In genomic region chr3:156601497-156601896, GRCh38 we compare ENCODE assay signal across 14 cellular contexts.
"Had no signal": no experiment of that assay in that cellular context is flagged by ENCODE, and none has a peak within 500 bp of the region (broad histone marks: within the 10 kb centered on the region; RNA-seq: fewer than 3 reads in every experiment).

No MANE protein-coding gene starts in this region.

- H3K27ac ChIP-seq: dorsolateral prefrontal cortex, heart left ventricle, right atrium auricular region, skin epidermis had no signal

- H3K4me3 ChIP-seq: dorsolateral prefrontal cortex, heart left ventricle, right atrium auricular region, sigmoid colon, skin epidermis had no signal

- H3K9me3 ChIP-seq: heart left ventricle, right atrium auricular region, sigmoid colon had no signal

- DNase-seq: cortex of kidney; dorsolateral prefrontal cortex; effector CD8-positive, alpha-beta T cell; heart left ventricle; hippocampal formation; left colon; posterior cingulate gyrus; sigmoid colon; stimulated activated CD4-positive, alpha-beta T cell treated with anti-CD3 and anti-CD28 coated beads, Interleukin-12 subunit alpha, Interleukin-12 subunit beta, amount 100 ng/mL, for 4 hours; stimulated activated naive CD4-positive, alpha-beta T cell treated with Interleukin-2 at 50 U/mL for 16 hours; trophoblast cell had no signal

- ATAC-seq: esophagus mucosa, heart left ventricle, left colon had no signal

- H3K36me3 ChIP-seq: heart left ventricle, right atrium auricular region, sigmoid colon had no signal

- H3K27me3 ChIP-seq: dorsolateral prefrontal cortex, heart left ventricle, right atrium auricular region, sigmoid colon had no signal
